ENCODE assay signal across 9 cellular contexts in genomic region chr5:35745193-35745592, GRCh38.
"Had no signal": no experiment of that assay in that cellular context is flagged by ENCODE, and none has a peak within 500 bp of the region (broad histone marks: within the 10 kb centered on the region; RNA-seq: fewer than 3 reads in every experiment).

No MANE protein-coding gene starts in this region.

- H3K4me3 Mint-ChIP-seq: activated CD4-positive, alpha-beta T cell treated with anti-CD3 and anti-CD28 coated beads, Interleukin-2, amount 10 ng/mL, durations not matched to agents 7 days and 5 days had no signal

- H3K27me3 Mint-ChIP-seq: activated CD4-positive, alpha-beta T cell treated with anti-CD3 and anti-CD28 coated beads, Interleukin-2, amount 10 ng/mL, durations not matched to agents 7 days and 5 days had no signal

- DNase-seq: activated CD4-positive, alpha-beta T cell treated with anti-CD3 and anti-CD28 coated beads, Interleukin-2, amount 10 ng/mL, durations not matched to agents 7 days and 5 days; activated CD4-positive, CD25-positive, alpha-beta regulatory T cell; activated T-cell treated with anti-CD3 and anti-CD28 coated beads, Interleukin-2, amount 50 U/mL, for 48 hours; heart right ventricle; sigmoid colon; SK-N-SH; spleen; thyroid gland had no signal

- ATAC-seq: gastroesophageal sphincter, heart right ventricle had no signal
